Comparison of ENCODE assay signal across 9 cellular contexts in the genomic region with DNA sequence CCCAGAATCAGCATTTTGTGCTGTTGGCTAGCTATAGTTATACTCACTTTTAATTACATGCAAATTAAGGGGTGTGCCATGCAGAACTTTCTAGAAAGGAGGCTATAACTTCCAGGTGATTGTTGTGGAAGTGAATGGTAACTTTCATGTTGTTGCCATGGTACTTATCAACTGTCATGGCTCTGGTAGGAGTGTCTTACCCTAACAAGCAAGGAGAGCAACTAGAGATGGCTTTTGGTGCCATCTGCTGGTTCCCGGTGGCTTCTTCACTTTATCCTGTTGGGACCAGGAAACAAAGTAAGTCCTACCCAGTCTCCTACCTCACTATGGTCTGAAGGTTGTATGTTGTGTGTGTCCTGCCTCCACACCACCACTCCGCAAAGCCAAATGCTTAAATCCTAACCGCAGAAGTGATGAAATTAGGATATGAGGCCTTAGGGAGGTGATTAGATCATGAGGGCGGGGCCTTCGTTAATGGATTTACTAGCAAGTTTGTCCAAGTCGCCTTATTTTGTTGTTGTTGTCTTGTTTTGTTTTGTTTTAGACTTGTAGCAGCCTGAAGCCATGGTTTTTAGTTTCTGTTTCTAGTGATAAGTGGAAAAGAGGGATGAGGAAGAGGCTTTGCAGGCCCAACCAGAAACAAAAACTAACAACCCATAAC. TPM values are rescaled to one million over a fixed set of nuclear protein-coding genes. Genes with fewer than 3 reads are reported as not detected.
DNase-seq lines count a peak whose midpoint lies in the region; ATAC-seq and TF ChIP-seq lines count a peak whose summit lies in the region.
"Had no signal": no experiment of that assay in that cellular context is flagged by ENCODE, and none has a peak within 500 bp of the region (broad histone marks: within the 10 kb centered on the region; RNA-seq: fewer than 3 reads in every experiment).

No MANE protein-coding gene starts in this region.

- peaks cover 0 to 2% (median 0%) of the 10 kb centered on the region in 4 donors for H3K4me1 ChIP-seq in right lobe of liver

- no peaks in the 10 kb centered on the region for H3K27me3 ChIP-seq in right lobe of liver

- CTCF ChIA-PET in GM10248 (lab: Yijun Ruan, JAX), result interaction anchor here (0.7 to 3.4 kb wide), 21 partner anchors 8 to 591 kb away, joined by 3 to 30 read pairs (median 4); partner anchors contain the start of genes PIN1, UBL5, ZNF266 and ZNF562

- ATAC-seq in right lobe of liver, result peak; percentile 38 to 52 (median 48)
- ATAC-seq in GM19395 (IDR thresholded peaks at IDR 0.05; ENCODE audit: unreplicated experiment), result no peak

- H3K36me3 ChIP-seq in right lobe of liver, result no peaks in the 10 kb centered on the region

- no peaks in the 10 kb centered on the region for H3K9me3 ChIP-seq in right lobe of liver

- DNase-seq in GM10248 (ENCODE audit: extremely low spot score) (peak; percentile 70), HS-27A (ENCODE audit: low read depth) (peak; percentile 73), NCI-H82 treated with DMSO at 0.1 percent for 48 hours (lab: John Stamatoyannopoulos, UW; ENCODE audit: unreplicated experiment) (peak; percentile 67), dermis blood vessel endothelial cell (peak; percentile 96), right lobe of liver (peak; percentile 61 to 82 (median 74))
- peak; percentile 55 to 81 for DNase-seq in activated CD4-positive, alpha-beta T cell treated with anti-CD3 and anti-CD28 coated beads, Interleukin-2, amount 50 U/mL, for 24 hours (ENCODE audit: low read depth in 1 of 2, low spot score in 1 of 2)
- peak; percentile 57 to 84 (median 82) for DNase-seq in stimulated activated CD4-positive, alpha-beta T cell treated with anti-CD3 and anti-CD28 coated beads, TNF-alpha, amount 100 ng/mL, for 24 hours (ENCODE audit: low read depth in 3 of 3)

- TF ChIP-seq CTCF in GM10248 (IDR thresholded peaks at IDR 0.05; ENCODE audit: control extremely low read depth, extremely low read depth, low read depth, missing control alignments) (peak; percentile 81), right lobe of liver (IDR thresholded peaks at IDR 0.05) (peak; percentile 83 to 87 (median 86))

- H3K27ac ChIP-seq in right lobe of liver, result no peak overlapping the region

- no peak for TF ChIP-seq POLR2A in right lobe of liver (IDR thresholded peaks at IDR 0.05)

- intact Hi-C loops in right lobe of liver (cut with DNase I), result no loop called here

- 61% methylated on average over 4 of the region's 6 CpGs for WGBS in right lobe of liver (ENCODE audit: insufficient coverage, low coverage, low lambda C conversion rate, missing lambda C conversion rate)

- H3K4me3 ChIP-seq in right lobe of liver, result no peak overlapping the region
- H3K4me3 ChIP-seq: skin epidermis had no signal

- POLR2A ChIA-PET in GM10248 (lab: Yijun Ruan, JAX), result no interaction called here

RNA-seq across cellular contexts. Expression of gene FBXL12, which starts 22.6 kb away (rescaled TPM):
- 15.1 and 16.1 TPM in 2 replicates for total RNA-seq in dermis blood vessel endothelial cell
- total RNA-seq in right lobe of liver, result 10 to 100 TPM in 4 of 6 experiments, 1 to 10 TPM in 2; 9.8 to 18.4 (median 10.9) TPM

RNA-seq across cellular contexts. Expression of gene ZNF846, which starts 27.7 kb away (rescaled TPM):
- total RNA-seq in dermis blood vessel endothelial cell, result 4.9 and 9.2 TPM in 2 replicates
- 1 to 10 TPM; 2.8 to 4.6 (median 4.0) TPM for total RNA-seq in right lobe of liver

RNA-seq across cellular contexts. Expression of gene UBL5, which starts 31.5 kb away (rescaled TPM):
- total RNA-seq in dermis blood vessel endothelial cell (116 and 361 TPM in 2 replicates), right lobe of liver (100 to 1,000 TPM; 152 to 303 (median 168) TPM)

RNA-seq across cellular contexts. Expression of gene PIN1, which starts 38.9 kb away (rescaled TPM):
- total RNA-seq in dermis blood vessel endothelial cell, result 99.4 and 127 TPM in 2 replicates
- 10 to 100 TPM; 19.9 to 54.5 (median 24.8) TPM for total RNA-seq in right lobe of liver
